ENCODE assay signal across 8 cellular contexts in genomic region chr14:60722163-60722835, GRCh38. TPM values are rescaled to one million over a fixed set of nuclear protein-coding genes. Genes with fewer than 3 reads are reported as not detected.
DNase-seq lines count a peak whose midpoint lies in the region; ATAC-seq and TF ChIP-seq lines count a peak whose summit lies in the region.

No MANE protein-coding gene starts in this region.

- no peak for DNase-seq in CD14-positive monocyte (ENCODE audit: low spot score)
- DNase-seq in NCI-H2029 (lab: John Stamatoyannopoulos, UW): peak; percentile 94
- peak; percentile 20 for DNase-seq in activated CD4-positive, alpha-beta memory T cell treated with anti-CD3 and anti-CD28 coated beads, Interleukin-2, amount 10 ng/mL, durations not matched to agents 7 days and 5 days
- peak; percentile 79 for DNase-seq in nephron progenitor cell
- no peak for DNase-seq in AML-193 (lab: John Stamatoyannopoulos, UW)

- H3K9me3 Mint-ChIP-seq in CD14-positive monocyte: peaks cover 0 to 31% (median 15%) of the 10 kb centered on the region in 7 donors
- H3K9me3 Mint-ChIP-seq in activated CD4-positive, alpha-beta memory T cell treated with anti-CD3 and anti-CD28 coated beads, Interleukin-2, amount 10 ng/mL, durations not matched to agents 7 days and 5 days: no peaks in the 10 kb centered on the region
- H3K9me3 Mint-ChIP-seq in nephron progenitor cell: peaks cover 14% of the 10 kb centered on the region

- TF ChIP-seq CTCF in CD14-positive monocyte (IDR thresholded peaks at IDR 0.05) (no peak), nephron progenitor cell (IDR thresholded peaks at IDR 0.05) (no peak)

- peak overlapping the region; percentile 72 to 96 for H3K4me3 Mint-ChIP-seq in CD14-positive monocyte
- H3K4me3 Mint-ChIP-seq in activated CD4-positive, alpha-beta memory T cell treated with anti-CD3 and anti-CD28 coated beads, Interleukin-2, amount 10 ng/mL, durations not matched to agents 7 days and 5 days: peak overlapping the region; percentile 79
- peak overlapping the region; percentile 96 for H3K4me3 Mint-ChIP-seq in nephron progenitor cell

- H3K27ac Mint-ChIP-seq in CD14-positive monocyte (no peak overlapping the region), nephron progenitor cell (peak overlapping the region; percentile 97)
- peak overlapping the region; percentile 16 for H3K27ac Mint-ChIP-seq in activated CD4-positive, alpha-beta memory T cell treated with anti-CD3 and anti-CD28 coated beads, Interleukin-2, amount 10 ng/mL, durations not matched to agents 7 days and 5 days

- H3K36me3 Mint-ChIP-seq in CD14-positive monocyte (peaks cover 7 to 12% of the 10 kb centered on the region in 2 donors), nephron progenitor cell (ENCODE audit: low read depth) (peaks cover 34% of the 10 kb centered on the region)
- no peaks in the 10 kb centered on the region for H3K36me3 Mint-ChIP-seq in activated CD4-positive, alpha-beta memory T cell treated with anti-CD3 and anti-CD28 coated beads, Interleukin-2, amount 10 ng/mL, durations not matched to agents 7 days and 5 days (ENCODE audit: low read depth)

- ATAC-seq in GM21723 (IDR thresholded peaks at IDR 0.05; ENCODE audit: unreplicated experiment) (peak; percentile 39), esophagus mucosa (peak; percentile 36), HG02852 (IDR thresholded peaks at IDR 0.05; ENCODE audit: unreplicated experiment) (no peak)

- POLR2A ChIA-PET in activated CD4-positive, alpha-beta memory T cell treated with anti-CD3 and anti-CD28 coated beads, Interleukin-2, amount 10 ng/mL, durations not matched to agents 7 days and 5 days (lab: Charles Lee): interaction anchor here (1.5 kb wide), 1 partner anchor 260 kb away, joined by 3 read pairs; no protein-coding TSS in a partner anchor

- intact Hi-C loops in CD14-positive monocyte (cut with micrococcal nuclease): loop anchor here in 1 of 2 donors (10.0 kb wide), 1 partner anchor 303 kb away; no protein-coding TSS in a partner anchor

- H3K4me1 Mint-ChIP-seq in CD14-positive monocyte (peaks cover 27% of the 10 kb centered on the region), nephron progenitor cell (peaks cover 48% of the 10 kb centered on the region)
- peaks cover 30% of the 10 kb centered on the region for H3K4me1 Mint-ChIP-seq in activated CD4-positive, alpha-beta memory T cell treated with anti-CD3 and anti-CD28 coated beads, Interleukin-2, amount 10 ng/mL, durations not matched to agents 7 days and 5 days

- CTCF ChIA-PET in activated CD4-positive, alpha-beta memory T cell treated with anti-CD3 and anti-CD28 coated beads, Interleukin-2, amount 10 ng/mL, durations not matched to agents 7 days and 5 days (lab: Charles Lee): no interaction called here

- H3K27me3 Mint-ChIP-seq in CD14-positive monocyte (ENCODE audit: low read depth in 3 of 3): peaks cover 80 to 90% (median 87%) of the 10 kb centered on the region in 3 donors
- H3K27me3 Mint-ChIP-seq in activated CD4-positive, alpha-beta memory T cell treated with anti-CD3 and anti-CD28 coated beads, Interleukin-2, amount 10 ng/mL, durations not matched to agents 7 days and 5 days: peaks cover 65% of the 10 kb centered on the region
- no peaks in the 10 kb centered on the region for H3K27me3 Mint-ChIP-seq in nephron progenitor cell (ENCODE audit: low read depth, poor library complexity)

RNA-seq across cellular contexts. Expression of gene SIX4, which starts 1.9 kb away (rescaled TPM):
- polyA plus RNA-seq in CD14-positive monocyte: not detected
- total RNA-seq in activated CD4-positive, alpha-beta memory T cell treated with anti-CD3 and anti-CD28 coated beads, Interleukin-2, amount 10 ng/mL, durations not matched to agents 7 days and 5 days: under 1 TPM; 0.80 to 0.96 TPM
- total RNA-seq in esophagus mucosa: 0.20 TPM

RNA-seq across cellular contexts. Expression of gene MNAT1, which starts 12.3 kb away (rescaled TPM):
- polyA plus RNA-seq in CD14-positive monocyte: 1 to 10 TPM; 4.5 to 5.8 TPM
- 10 to 100 TPM; 37.0 to 40.4 TPM for total RNA-seq in activated CD4-positive, alpha-beta memory T cell treated with anti-CD3 and anti-CD28 coated beads, Interleukin-2, amount 10 ng/mL, durations not matched to agents 7 days and 5 days
- total RNA-seq in esophagus mucosa: 25.3 TPM

Comparison
In these comparisons a context has a peak if more than half of its experiments do, and no peak if none do; other contexts are left out.
1. DNase-seq: peak in NCI-H2029 (single experiment), activated CD4-positive, alpha-beta memory T cell treated with anti-CD3 and anti-CD28 coated beads, Interleukin-2, amount 10 ng/mL, durations not matched to agents 7 days and 5 days (single experiment) and nephron progenitor cell (single experiment); none in CD14-positive monocyte (single experiment) and AML-193 (0 of 2).
2. H3K27ac Mint-ChIP-seq: peak in activated CD4-positive, alpha-beta memory T cell treated with anti-CD3 and anti-CD28 coated beads, Interleukin-2, amount 10 ng/mL, durations not matched to agents 7 days and 5 days (single experiment) and nephron progenitor cell (single experiment); none in CD14-positive monocyte (0 of 7).
3. Peak in every context shown above with its lines, with median percentiles within 50 percentile points of each other: H3K4me3 Mint-ChIP-seq.